Comparison of ENCODE assay signal across 25 cellular contexts in genomic region chr6:107396226-107396625, GRCh38.
"Had no signal": no experiment of that assay in that cellular context is flagged by ENCODE, and none has a peak within 500 bp of the region (broad histone marks: within the 10 kb centered on the region; RNA-seq: fewer than 3 reads in every experiment).

No MANE protein-coding gene starts in this region.

- H3K9me3 ChIP-seq: gastrocnemius medialis, prostate gland, thoracic aorta had no signal

- FAIRE-seq: keratinocyte had no signal

- H3K27ac ChIP-seq: epithelial cell of prostate, gastrocnemius medialis, left lung, prostate gland, skin epidermis, spleen, thoracic aorta, tibial nerve, upper lobe of right lung, uterus had no signal

- H3K4me1 ChIP-seq: gastrocnemius medialis, left lung, prostate gland, spleen, tibial nerve, upper lobe of right lung, uterus had no signal

- H3K36me3 ChIP-seq: left lung, prostate gland, thoracic aorta, upper lobe of right lung, uterus had no signal

- DNase-seq: effector CD8-positive, alpha-beta T cell; endodermal cell; foreskin fibroblast; gastrocnemius medialis; head of caudate nucleus; left lung; mesenchymal stem cell; naive thymus-derived CD8-positive, alpha-beta T cell; nephron progenitor cell; nucleus accumbens; right cardiac atrium; spleen; stimulated activated CD4-positive, alpha-beta T cell treated with anti-CD3 and anti-CD28 coated beads, Interleukin-4, amount 100 ng/mL, for 4 hours; stimulated activated naive CD8-positive, alpha-beta T cell treated with anti-CD3 and anti-CD28 coated beads, Interleukin-15, Interleukin-2, amounts not matched to agents 100 U/mL and 50 U/mL, for 24 hours; substantia nigra; upper lobe of right lung; uterus had no signal

- H3K4me3 ChIP-seq: gastrocnemius medialis, left lung, prostate gland, skin epidermis, spleen, thoracic aorta, tibial nerve, upper lobe of right lung, uterus had no signal

- ATAC-seq: esophagus mucosa; gastrocnemius medialis; left lung; naive thymus-derived CD8-positive, alpha-beta T cell; right cardiac atrium; stimulated activated memory B cell treated with anti-CD40 and anti-IgM and Interleukin-4, amounts not matched to agents 10 μg/mL and 1 μg/mL and 100 μg/mL, for 72 hours; stimulated activated naive CD8-positive, alpha-beta T cell treated with anti-CD3 and anti-CD28 coated beads, Interleukin-15, Interleukin-2, amounts not matched to agents 100 U/mL and 50 U/mL, for 24 hours; upper lobe of right lung had no signal

- H3K27me3 ChIP-seq: gastrocnemius medialis, left lung, spleen, tibial nerve, upper lobe of right lung, uterus had no signal
